ENCODE assay signal across 9 cellular contexts in genomic region chr15:40313531-40314398, GRCh38. TPM values are rescaled to one million over a fixed set of nuclear protein-coding genes. Genes with fewer than 3 reads are reported as not detected.
DNase-seq lines count a peak whose midpoint lies in the region; ATAC-seq and TF ChIP-seq lines count a peak whose summit lies in the region.
"Had no signal": no experiment of that assay in that cellular context is flagged by ENCODE, and none has a peak within 500 bp of the region (broad histone marks: within the 10 kb centered on the region; RNA-seq: fewer than 3 reads in every experiment).

No MANE protein-coding gene starts in this region.

- DNase-seq in DND-41 (peak; percentile 62), MV-4-11 (lab: John Stamatoyannopoulos, UW) (peak; percentile 82), SK-N-SH (no peak), kidney tubule cell (ENCODE audit: low spot score) (peak; percentile 61), cortex of kidney (lab: John Stamatoyannopoulos, UW) (no peak), kidney glomerular epithelial cell (lab: John Stamatoyannopoulos, UW) (no peak)

- ATAC-seq in DND-41 (ENCODE audit: insufficient read depth, low read depth), result peak; percentile 74
- ATAC-seq in HG03520 (IDR thresholded peaks at IDR 0.05; ENCODE audit: unreplicated experiment), result no peak
- ATAC-seq in HG02852 (IDR thresholded peaks at IDR 0.05; ENCODE audit: unreplicated experiment), result no peak

- H3K4me3 ChIP-seq in DND-41 (ENCODE audit: low read depth in 1 of 2, low read length in 2 of 2) (0 out of 4 replicates have a peak overlapping the region, but pooled peaks of 1 of the 2 experiments have one; percentile 18), SK-N-SH (ENCODE audit: low read depth in 2 of 2, low read length in 1 of 2) (no peak overlapping the region)

- H3K36me3 ChIP-seq in DND-41 (ENCODE audit: insufficient read depth, low read length) (no peaks in the 10 kb centered on the region), SK-N-SH (replicated peaks in 1 of 2; ENCODE audit: control insufficient read depth in 1 of 2, insufficient read depth in 2 of 2, low read length in 1 of 2) (no peaks in the 10 kb centered on the region)

- H3K27me3 ChIP-seq in DND-41 (ENCODE audit: insufficient read depth, low read length, poor library complexity), result peaks cover 8% of the 10 kb centered on the region
- no peaks in the 10 kb centered on the region for H3K27me3 ChIP-seq in SK-N-SH (ENCODE audit: insufficient read depth)

- POLR2A ChIA-PET in SK-N-SH (lab: Yijun Ruan, JAX), result no interaction called here

- WGBS in SK-N-SH (ENCODE audit: low lambda C conversion rate), result 51% methylated on average over 10 of the region's 10 CpGs

- H4K20me1 ChIP-seq in DND-41 (ENCODE audit: insufficient read depth, low read length), result no peaks in the 10 kb centered on the region
- H4K20me1 ChIP-seq in SK-N-SH (ENCODE audit: insufficient read depth), result no peaks in the 10 kb centered on the region

- TF ChIP-seq EP300 in SK-N-SH (IDR thresholded peaks at IDR 0.05; ENCODE audit: borderline replicate concordance in 1 of 2, low read depth in 1 of 2, low read length in 1 of 2), result no peak

- H3K9me3 ChIP-seq in DND-41 (ENCODE audit: insufficient read depth, low read length, severe bottlenecking) (no peaks in the 10 kb centered on the region), SK-N-SH (no peaks in the 10 kb centered on the region)

- H3K79me2 ChIP-seq in DND-41 (ENCODE audit: insufficient read depth, low read length) (no peaks in the 10 kb centered on the region), SK-N-SH (ENCODE audit: insufficient read depth) (no peaks in the 10 kb centered on the region)

- H3K4me1 ChIP-seq in DND-41 (ENCODE audit: insufficient read depth, low read length) (peaks cover 14% of the 10 kb centered on the region), SK-N-SH (ENCODE audit: control insufficient read depth in 1 of 2, insufficient read depth in 2 of 2, low read depth in 1 of 2, low read length in 1 of 2) (peaks cover 6 to 17% of the 10 kb centered on the region in 2 experiments; a peak in 3 of 4 replicates)

- H3K9me2 ChIP-seq in SK-N-SH, result no peaks in the 10 kb centered on the region

- H3K9ac ChIP-seq in DND-41 (ENCODE audit: low read depth, low read length), result no peak overlapping the region
- no peak overlapping the region for H3K9ac ChIP-seq in SK-N-SH

- no peak for TF ChIP-seq RAD21 in SK-N-SH (IDR thresholded peaks at IDR 0.05; ENCODE audit: low read length)

- TF ChIP-seq CTCF in DND-41 (IDR thresholded peaks at IDR 0.05; ENCODE audit: borderline replicate concordance, extremely low read depth, low read length, poor library complexity, severe bottlenecking), result no peak
- no peak for TF ChIP-seq CTCF in SK-N-SH (IDR thresholded peaks at IDR 0.05)

- peak overlapping the region; percentile 50 for H3K4me2 ChIP-seq in DND-41 (ENCODE audit: insufficient read depth, low read length)
- peak overlapping the region; percentile 50; the same call in 1 of the 2 replicates for H3K4me2 ChIP-seq in SK-N-SH

- CTCF ChIA-PET in SK-N-SH (lab: Yijun Ruan, JAX), result interaction anchor here (1.1 to 70.6 kb wide), 7 partner anchors 1 to 108 kb away, joined by 3 to 2194 read pairs (median 5); partner anchors contain the start of genes ANKRD63, CCDC9B, DISP2 and INAFM2

- 0 out of 2 replicates have a peak overlapping the region, but pooled peaks have one; percentile 13 for H3K27ac ChIP-seq in DND-41 (ENCODE audit: low read length)
- H3K27ac ChIP-seq in SK-N-SH (ENCODE audit: low read depth in 2 of 2, low read length in 1 of 2), result no peak overlapping the region

- peaks cover 7% of the 10 kb centered on the region for H3F3A ChIP-seq in SK-N-SH (replicated peaks; ENCODE audit: insufficient read depth)

- H2AFZ ChIP-seq in DND-41 (ENCODE audit: low read depth, low read length) (peak overlapping the region; percentile 30), SK-N-SH (ENCODE audit: low read depth) (no peak overlapping the region)

TF ChIP-seq in SK-N-SH, 30 proteins besides CTCF, POLR2A, EP300 and RAD21:
- TF ChIP-seq GATA2 (CRISPR knock-in tag; IDR thresholded peaks at IDR 0.05), result no peak
- no peak for TF ChIP-seq JUND (IDR thresholded peaks at IDR 0.05)
- TF ChIP-seq MEF2A (IDR thresholded peaks at IDR 0.05; ENCODE audit: borderline replicate concordance, low read depth), result no peak
- TF ChIP-seq NFIC (IDR thresholded peaks at IDR 0.05; ENCODE audit: borderline replicate concordance), result peak; percentile 46; the same call in 1 of the 2 replicates
- TF ChIP-seq SIN3A (IDR thresholded peaks at IDR 0.05; ENCODE audit: borderline replicate concordance, low read depth, low read length), result no peak
- TF ChIP-seq MXI1 (IDR thresholded peaks at IDR 0.05; ENCODE audit: low read depth, low read length), result peak; percentile 77; the same call in 1 of the 2 replicates
- TF ChIP-seq FOXM1 (IDR thresholded peaks at IDR 0.05; ENCODE audit: low read depth), result no peak
- no peak for TF ChIP-seq FOSL2 (IDR thresholded peaks at IDR 0.05; ENCODE audit: borderline replicate concordance, low read depth)
- TF ChIP-seq ELF1 (IDR thresholded peaks at IDR 0.05), result no peak
- TF ChIP-seq REST (IDR thresholded peaks at IDR 0.05; ENCODE audit: low read depth, low read length), result no peak
TF ChIP-seq in SK-N-SH: peak in this region for 2.

RNA-seq across cellular contexts. Expression of gene PLCB2, which starts 6.0 kb away (rescaled TPM):
- 0.15 TPM in 2 replicates for polyA plus RNA-seq in SK-N-SH (2012; rRNA removed)
- polyA plus RNA-seq in SK-N-SH (2012; cell fraction: cytosol; rRNA removed), result 0.10 and 0.12 TPM in 2 replicates
- polyA plus RNA-seq in SK-N-SH (2012; cell fraction: nucleus; rRNA removed), result 0.44 and 0.59 TPM in 2 replicates

RNA-seq across cellular contexts. Expression of gene INAFM2, which starts 9.7 kb away (rescaled TPM):
- polyA plus RNA-seq in SK-N-SH (2012; rRNA removed), result 7.8 and 9.8 TPM in 2 replicates
- 10.2 and 10.7 TPM in 2 replicates for polyA plus RNA-seq in SK-N-SH (2012; cell fraction: cytosol; rRNA removed)
- polyA plus RNA-seq in SK-N-SH (2012; cell fraction: nucleus; rRNA removed), result 8.0 and 11.1 TPM in 2 replicates

RNA-seq across cellular contexts. Expression of gene CCDC9B, which starts 27.0 kb away (rescaled TPM):
- polyA plus RNA-seq in SK-N-SH (2012; rRNA removed), result 13.7 and 14.2 TPM in 2 replicates
- polyA plus RNA-seq in SK-N-SH (2012; cell fraction: cytosol; rRNA removed), result 10.4 and 12.0 TPM in 2 replicates
- 82.8 and 92.4 TPM in 2 replicates for polyA plus RNA-seq in SK-N-SH (2012; cell fraction: nucleus; rRNA removed)
- polyA plus RNA-seq: neural cell had no signal

RNA-seq across cellular contexts. Expression of gene ANKRD63, which starts 30.9 kb away (rescaled TPM):
- not detected in 2 replicates for polyA plus RNA-seq in SK-N-SH (2012; rRNA removed)
- polyA plus RNA-seq in SK-N-SH (2012; cell fraction: cytosol; rRNA removed), result not detected in 2 replicates
- polyA plus RNA-seq in SK-N-SH (2012; cell fraction: nucleus; rRNA removed), result not detected in 2 replicates

RNA-seq across cellular contexts. Expression of gene PHGR1, which starts 37.1 kb away (rescaled TPM):
- not detected in 2 replicates for polyA plus RNA-seq in SK-N-SH (2012; rRNA removed)
- polyA plus RNA-seq in SK-N-SH (2012; cell fraction: cytosol; rRNA removed), result not detected in 2 replicates
- not detected in 2 replicates for polyA plus RNA-seq in SK-N-SH (2012; cell fraction: nucleus; rRNA removed)
- polyA plus RNA-seq: neural cell had no signal

Comparison
In these comparisons a context has a peak if more than half of its experiments do, and no peak if none do; other contexts are left out.
1. DNase-seq: peak in DND-41 (single experiment), MV-4-11 (single experiment) and kidney tubule cell (single experiment); none in SK-N-SH (single experiment), cortex of kidney (single experiment) and kidney glomerular epithelial cell (single experiment).